Comparison of ENCODE assay signal across 34 cellular contexts in genomic region chr13:89199138-89199537, GRCh38.
A peak's percentile ranks its signal among the peaks of the same experiment; 100 is the strongest.
DNase-seq lines count a peak whose midpoint lies in the region; ATAC-seq, FAIRE-seq and TF ChIP-seq lines count a peak whose summit lies in the region.
"Had no signal": no experiment of that assay in that cellular context is flagged by ENCODE, and none has a peak within 500 bp of the region (broad histone marks: within the 10 kb centered on the region; RNA-seq: fewer than 3 reads in every experiment).

No MANE protein-coding gene starts in this region.

- no TSS peak for BruUV-seq in PC-3 (replicated peaks; lab: Mats Ljungman, UMichigan)

- ATAC-seq in PC-3 (peak; percentile 62), psoas muscle (no peak)
- ATAC-seq: activated T-cell treated with anti-CD3 and anti-CD28 coated beads, Interleukin-2, amount 50 U/mL, for 72 hours; heart right ventricle; K562; pancreas; T-cell had no signal

- H3K4me2 ChIP-seq in PC-3 (ENCODE audit: low read length) (no peak overlapping the region), keratinocyte (ENCODE audit: control insufficient read depth, extremely low read depth, insufficient read depth, low read depth, low read length) (peak overlapping the region; percentile 66)

- H4K20me1 ChIP-seq in PC-3 (ENCODE audit: low read length) (no peaks in the 10 kb centered on the region), keratinocyte (ENCODE audit: control insufficient read depth, extremely low read depth, insufficient read depth, low read length) (no peaks in the 10 kb centered on the region)

- H3K79me2 ChIP-seq in PC-3 (ENCODE audit: low read length): no peaks in the 10 kb centered on the region
- no peaks in the 10 kb centered on the region for H3K79me2 ChIP-seq in keratinocyte (ENCODE audit: control insufficient read depth, insufficient read depth, low read length)

- no peaks in the 10 kb centered on the region for H3K36me3 ChIP-seq in PC-3 (ENCODE audit: low read depth, low read length)
- H3K36me3 ChIP-seq in keratinocyte (ENCODE audit: control insufficient read depth in 2 of 2, extremely low read depth in 1 of 2, insufficient read depth in 2 of 2, low read length in 2 of 2): no peaks in the 10 kb centered on the region
- H3K36me3 ChIP-seq in psoas muscle (ENCODE audit: insufficient read depth in 1 of 2, low read depth in 1 of 2): no peaks in the 10 kb centered on the region
- H3K36me3 ChIP-seq: colonic mucosa, esophagus muscularis mucosa, heart right ventricle, MG63, pancreas, right atrium auricular region, SJCRH30, tibial nerve had no signal

- peak; percentile 74 for FAIRE-seq in keratinocyte (lab: Jason Lieb, UNC)
- FAIRE-seq: D721Med, GM12891, K562, TTC549 had no signal

- DNase-seq in NCI-H1092 treated with DMSO at 0.1 percent for 48 hours (lab: John Stamatoyannopoulos, UW) (peak; percentile 11), NCI-H1092 (lab: John Stamatoyannopoulos, UW) (no peak), NCI-H1417 (lab: John Stamatoyannopoulos, UW) (peak in 2 of 3 experiments; percentile 48 to 90), PC-3 (peak; percentile 28), keratinocyte (ENCODE audit: low read depth, low spot score) (peak; percentile 36), NCI-H2171 treated with DMSO at 0.1 percent for 48 hours (lab: John Stamatoyannopoulos, UW) (no peak), lower leg skin (ENCODE audit: low spot score in 2 of 2) (no peak), psoas muscle (no peak)
- DNase-seq: activated CD4-positive, alpha-beta T cell treated with anti-CD3 and anti-CD28 coated beads, Interleukin-2, amount 50 U/mL, for 4 hours; activated naive CD4-positive, alpha-beta T cell treated with anti-CD3 and anti-CD28 coated beads, Interleukin-2, amount 50 U/mL, for 16 hours; activated T-cell treated with anti-CD3 and anti-CD28 coated beads, Interleukin-2, amount 50 U/mL, for 72 hours; colonic mucosa; effector memory CD4-positive, alpha-beta T cell; foreskin melanocyte; heart right ventricle; kidney glomerular epithelial cell; MG63; NCI-H2029; NCI-H446; nephron progenitor cell; NK-92 treated with Interleukin-12 subunit alpha and Interleukin-12 subunit beta, amount 100 ng/mL, for 24 hours; pancreas; SJCRH30; stimulated activated CD4-positive, alpha-beta T cell treated with anti-CD3 and anti-CD28 coated beads, Interleukin-2, amount 100 ng/mL, for 24 hours; T-cell had no signal

- H3K27ac ChIP-seq in PC-3 (ENCODE audit: low read length) (no peak overlapping the region), keratinocyte (ENCODE audit: control insufficient read depth, insufficient read depth, low read length) (peak overlapping the region; percentile 24), psoas muscle (no peak overlapping the region)
- H3K27ac ChIP-seq: 22Rv1, colonic mucosa, esophagus muscularis mucosa, heart right ventricle, pancreas, right atrium auricular region, SJCRH30, tibial nerve had no signal

- TF ChIP-seq CTCF in PC-3 (conservative IDR thresholded peaks at IDR 0.05; ENCODE audit: low read depth, low read length) (no peak), keratinocyte (optimal IDR thresholded peaks at IDR 0.05 in 1 of 3, IDR thresholded peaks at IDR 0.05 in 1 of 3, conservative IDR thresholded peaks at IDR 0.05 in 1 of 3; ENCODE audit: extremely low read depth in 1 of 3, insufficient read depth in 2 of 3, low read length in 3 of 3) (no peak), lower leg skin (IDR thresholded peaks at IDR 0.05) (no peak), psoas muscle (IDR thresholded peaks at IDR 0.05) (no peak)

- intact Hi-C loops in PC-3 (cut with micrococcal nuclease) (no loop called here), lower leg skin (cut with DNase I; ENCODE audit: low total_unique reads) (no loop called here), psoas muscle (cut with DNase I) (no loop called here)

- H3K9me2 ChIP-seq in PC-3 (replicated peaks; ENCODE audit: low read length): no peaks in the 10 kb centered on the region

- POLR2A ChIA-PET in PC-3 (lab: Charles Lee; ENCODE audit: unreplicated experiment): interaction anchor here (0.6 kb wide), 1 partner anchor 1902 kb away, joined by 4 read pairs; no protein-coding TSS in a partner anchor

- 22 to 26% methylated on average over 4 of the region's 4 CpGs for WGBS in lower leg skin, 2 donors
- WGBS in psoas muscle, 3 donors: 50 to 58% (median 57%) methylated on average over 4 of the region's 4 CpGs

- H3K9me1 ChIP-seq in keratinocyte (ENCODE audit: control insufficient read depth, extremely low read depth, insufficient read depth, low read length): no peaks in the 10 kb centered on the region

- no peaks in the 10 kb centered on the region for H3K9me3 ChIP-seq in PC-3 (ENCODE audit: low read length)
- no peaks in the 10 kb centered on the region for H3K9me3 ChIP-seq in keratinocyte (ENCODE audit: control insufficient read depth, low read depth, low read length)
- H3K9me3 ChIP-seq in psoas muscle: no peaks in the 10 kb centered on the region
- H3K9me3 ChIP-seq: colonic mucosa, esophagus muscularis mucosa, MG63, pancreas, right atrium auricular region, SJCRH30, tibial nerve had no signal

- no peak overlapping the region for H2AFZ ChIP-seq in PC-3 (ENCODE audit: low read length)
- peak overlapping the region; percentile 35 for H2AFZ ChIP-seq in keratinocyte (ENCODE audit: control insufficient read depth, low read length)

- no peak overlapping the region for H3K4me3 ChIP-seq in PC-3 (ENCODE audit: low read length)
- H3K4me3 ChIP-seq in keratinocyte (ENCODE audit: control insufficient read depth in 2 of 3, extremely low read depth in 1 of 3, insufficient read depth in 2 of 3, low read depth in 1 of 3, low read length in 3 of 3): peak overlapping the region in 1 of 3 experiments; percentile 31
- H3K4me3 ChIP-seq in lower leg skin (ENCODE audit: low read depth, poor library complexity, severe bottlenecking): no peak overlapping the region
- H3K4me3 ChIP-seq in psoas muscle: no peak overlapping the region
- H3K4me3 ChIP-seq: colonic mucosa, esophagus muscularis mucosa, heart right ventricle, K562, lung, MG63, pancreas, right atrium auricular region, SJCRH30, tibial nerve had no signal

- no peaks in the 10 kb centered on the region for H3F3A ChIP-seq in PC-3 (ENCODE audit: low read length, unreplicated experiment)

- TF ChIP-seq POLR2A in lower leg skin (IDR thresholded peaks at IDR 0.05): no peak

- CTCF ChIA-PET in PC-3 (lab: Charles Lee): no interaction called here

- H3K27me3 ChIP-seq in PC-3 (ENCODE audit: low read length) (no peaks in the 10 kb centered on the region), keratinocyte (ENCODE audit: control insufficient read depth, extremely low read depth, insufficient read depth, low read length) (no peaks in the 10 kb centered on the region), psoas muscle (ENCODE audit: insufficient read depth in 3 of 3, low read length in 2 of 3) (no peaks in the 10 kb centered on the region)
- H3K27me3 ChIP-seq: colonic mucosa, esophagus muscularis mucosa, heart right ventricle, MG63, pancreas, right atrium auricular region, SJCRH30, tibial nerve had no signal

- H3K4me1 ChIP-seq in PC-3 (ENCODE audit: insufficient read depth, low read length): no peaks in the 10 kb centered on the region
- H3K4me1 ChIP-seq in keratinocyte (ENCODE audit: control insufficient read depth, extremely low read depth, insufficient read depth, low read length): peaks cover 14% of the 10 kb centered on the region
- H3K4me1 ChIP-seq in psoas muscle: no peaks in the 10 kb centered on the region
- H3K4me1 ChIP-seq: colonic mucosa, esophagus muscularis mucosa, heart right ventricle, pancreas, right atrium auricular region, SJCRH30, tibial nerve had no signal

- H3K9ac ChIP-seq in PC-3 (ENCODE audit: low read length) (no peak overlapping the region), keratinocyte (ENCODE audit: control insufficient read depth, extremely low read depth, insufficient read depth, low read length) (no peak overlapping the region)

- dilution Hi-C loops in keratinocyte (cut with MboI; ENCODE audit: extremely low pct_ligation_motif_present, low sequenced_read_pairs): no loop called here

Comparison
In these comparisons a context has a peak if more than half of its experiments do, and no peak if none do; other contexts are left out.
1. DNase-seq: peak in NCI-H1092 treated with DMSO at 0.1 percent for 48 hours (single experiment), NCI-H1417 (2 of 3), PC-3 (single experiment) and keratinocyte (single experiment); none in NCI-H1092 (single experiment), NCI-H2171 treated with DMSO at 0.1 percent for 48 hours (single experiment), lower leg skin (0 of 2) and psoas muscle (0 of 2).